Comparison of ENCODE assay signal across 22 cellular contexts in genomic region chr7:37162106-37162505, GRCh38.
"Had no signal": no experiment of that assay in that cellular context is flagged by ENCODE, and none has a peak within 500 bp of the region (broad histone marks: within the 10 kb centered on the region; RNA-seq: fewer than 3 reads in every experiment).

No MANE protein-coding gene starts in this region.

- H3K4me3 Mint-ChIP-seq: endodermal cell; naive thymus-derived CD4-positive, alpha-beta T cell; neural crest cell had no signal

- H3K4me3 ChIP-seq: colonic mucosa, hepatocyte, lung, right atrium auricular region, smooth muscle cell, suprapubic skin, thyroid gland, upper lobe of right lung had no signal

- H3K27me3 ChIP-seq: colonic mucosa, foreskin keratinocyte, hepatocyte, right atrium auricular region, suprapubic skin, thyroid gland, upper lobe of right lung had no signal

- H2AFZ ChIP-seq: hepatocyte had no signal

- H3K79me2 ChIP-seq: hepatocyte had no signal

- H3K27ac ChIP-seq: colonic mucosa, foreskin keratinocyte, hepatocyte, right atrium auricular region, suprapubic skin, thyroid gland, upper lobe of right lung had no signal

- H3K4me1 Mint-ChIP-seq: endodermal cell, neural crest cell had no signal

- H3K4me1 ChIP-seq: colonic mucosa, foreskin keratinocyte, right atrium auricular region, suprapubic skin, thyroid gland, upper lobe of right lung had no signal

- H3K4me2 ChIP-seq: hepatocyte, smooth muscle cell had no signal

- DNase-seq: colonic mucosa; dermis blood vessel endothelial cell; endodermal cell; erythroblast; foreskin keratinocyte; head of caudate nucleus; kidney; left cardiac atrium; left ventricle myocardium superior; mesendoderm; naive thymus-derived CD4-positive, alpha-beta T cell; stimulated activated CD4-positive, alpha-beta T cell treated with anti-CD3 and anti-CD28 coated beads, Interleukin-2, amount 100 ng/mL, for 48 hours; stimulated activated naive CD8-positive, alpha-beta T cell treated with anti-CD3 and anti-CD28 coated beads, Interleukin-15, Interleukin-2, amounts not matched to agents 100 U/mL and 50 U/mL, for 24 hours; thyroid gland; upper lobe of right lung had no signal

- H3K36me3 ChIP-seq: colonic mucosa, right atrium auricular region, suprapubic skin, thyroid gland, upper lobe of right lung had no signal

- H3K9me3 ChIP-seq: colonic mucosa, thyroid gland, upper lobe of right lung had no signal

- H3K27ac Mint-ChIP-seq: endodermal cell had no signal

- H3K27me3 Mint-ChIP-seq: naive thymus-derived CD4-positive, alpha-beta T cell had no signal

- FAIRE-seq: endothelial cell of umbilical vein, kidney had no signal

- ATAC-seq: foreskin keratinocyte; left cardiac atrium; left ventricle myocardium superior; naive thymus-derived CD4-positive, alpha-beta T cell; stimulated activated naive CD8-positive, alpha-beta T cell treated with anti-CD3 and anti-CD28 coated beads, Interleukin-15, Interleukin-2, amounts not matched to agents 100 U/mL and 50 U/mL, for 24 hours; upper lobe of right lung had no signal
